ENCODE assay signal across 14 cellular contexts in the genomic region with DNA sequence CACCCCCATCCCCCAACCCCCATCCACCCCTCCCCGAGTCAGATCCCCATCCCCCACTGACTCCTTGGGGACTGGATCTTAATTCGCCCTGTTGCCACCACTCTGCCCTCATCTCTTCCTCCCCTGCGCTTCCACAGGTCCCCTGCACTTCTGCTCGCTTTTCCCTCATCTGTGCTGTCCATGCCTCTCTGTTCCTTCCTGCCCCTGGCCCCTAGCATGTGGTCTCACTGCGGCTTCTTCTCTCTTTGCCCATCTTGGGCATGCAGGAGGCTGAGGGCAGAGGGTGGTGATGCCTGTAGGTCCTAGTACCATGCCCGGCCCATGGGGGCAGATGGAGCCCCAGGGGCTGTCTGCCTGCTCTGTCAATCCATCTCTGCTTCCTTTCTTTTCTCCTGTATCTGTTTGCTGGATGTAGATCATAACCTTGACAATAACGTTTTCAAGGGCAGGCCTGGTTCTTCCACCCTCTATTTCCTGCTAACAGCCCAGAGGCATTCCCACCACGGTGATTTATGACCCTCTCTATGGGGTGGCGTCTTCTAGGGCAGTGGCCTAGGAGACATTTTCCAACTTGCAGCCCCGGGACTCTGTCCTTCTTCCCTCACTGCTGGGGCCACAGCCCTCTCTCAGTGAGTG. TPM values are rescaled to one million over a fixed set of nuclear protein-coding genes. Genes with fewer than 3 reads are reported as not detected.
DNase-seq lines count a peak whose midpoint lies in the region; ATAC-seq and TF ChIP-seq lines count a peak whose summit lies in the region.
"Had no signal": no experiment of that assay in that cellular context is flagged by ENCODE, and none has a peak within 500 bp of the region (broad histone marks: within the 10 kb centered on the region; RNA-seq: fewer than 3 reads in every experiment).

No MANE protein-coding gene starts in this region.

- H3K9me3 ChIP-seq in AG04450 (ENCODE audit: control insufficient read depth, insufficient read depth, low read length) (no peaks in the 10 kb centered on the region), mesodermal cell (ENCODE audit: control insufficient read depth, low read length) (no peaks in the 10 kb centered on the region), osteoblast (ENCODE audit: low read depth, low read length) (no peaks in the 10 kb centered on the region)
- H3K9me3 ChIP-seq: prostate gland had no signal

- H3K36me3 ChIP-seq in mesodermal cell (ENCODE audit: control insufficient read depth, insufficient read depth, low read length) (peaks cover 4% of the 10 kb centered on the region), osteoblast (ENCODE audit: insufficient read depth, low read length) (no peaks in the 10 kb centered on the region)
- H3K36me3 ChIP-seq: prostate gland had no signal

- peak overlapping the region in 3 of 5 experiments; percentile 20 to 84 (median 66) for H3K27ac Mint-ChIP-seq in brain
- H3K27ac Mint-ChIP-seq: activated CD8-positive, alpha-beta memory T cell treated with anti-CD3 and anti-CD28 coated beads, Interleukin-2, amount 10 ng/mL, durations not matched to agents 7 days and 5 days had no signal

- H3K79me2 ChIP-seq in osteoblast (ENCODE audit: insufficient read depth, low read length) = no peaks in the 10 kb centered on the region

- no peaks in the 10 kb centered on the region for H3K36me3 Mint-ChIP-seq in brain
- H3K36me3 Mint-ChIP-seq: activated CD8-positive, alpha-beta memory T cell treated with anti-CD3 and anti-CD28 coated beads, Interleukin-2, amount 10 ng/mL, durations not matched to agents 7 days and 5 days had no signal

- H3K27ac ChIP-seq in AG04450 (ENCODE audit: low read depth, low read length) (peak overlapping the region; percentile 39), mesodermal cell (ENCODE audit: low read depth, low read length, severe bottlenecking) (peak overlapping the region; percentile 6), osteoblast (ENCODE audit: low read depth, low read length) (no peak overlapping the region)
- H3K27ac ChIP-seq: prostate gland had no signal

- WGBS in mesodermal cell (ENCODE audit: insufficient coverage in 2 of 2), 2 experiments = 63 to 81% methylated on average over 6 to 9 of the region's 10 CpGs

- H3K4me3 ChIP-seq in AG04450 (ENCODE audit: low read depth, low read length) (no peak overlapping the region), mesodermal cell (ENCODE audit: extremely low read depth, insufficient read depth, low read length, poor library complexity, severe bottlenecking) (no peak overlapping the region), osteoblast (ENCODE audit: insufficient read depth, low read length) (no peak overlapping the region), foreskin fibroblast (ENCODE audit: low read depth in 1 of 2, low read length in 2 of 2) (no peak overlapping the region)
- H3K4me3 ChIP-seq: prostate gland had no signal

- peaks cover 45% of the 10 kb centered on the region for H3K4me1 Mint-ChIP-seq in brain
- H3K4me1 Mint-ChIP-seq: activated CD8-positive, alpha-beta memory T cell treated with anti-CD3 and anti-CD28 coated beads, Interleukin-2, amount 10 ng/mL, durations not matched to agents 7 days and 5 days had no signal

- ATAC-seq in GM19455 (IDR thresholded peaks at IDR 0.05; ENCODE audit: unreplicated experiment) = no peak
- ATAC-seq: activated CD8-positive, alpha-beta memory T cell treated with anti-CD3 and anti-CD28 coated beads, Interleukin-2, amount 10 ng/mL, durations not matched to agents 7 days and 5 days had no signal

- H3K4me2 ChIP-seq in osteoblast (ENCODE audit: insufficient read depth, low read length) = no peak overlapping the region

- H3K4me3 Mint-ChIP-seq in brain = no peak overlapping the region
- H3K4me3 Mint-ChIP-seq: activated CD8-positive, alpha-beta memory T cell treated with anti-CD3 and anti-CD28 coated beads, Interleukin-2, amount 10 ng/mL, durations not matched to agents 7 days and 5 days had no signal

- no peak overlapping the region for H2AFZ ChIP-seq in osteoblast (ENCODE audit: low read length)

- CTCF ChIA-PET in AG04450 (lab: Charles Lee) = interaction anchor here (0.9 kb wide), 1 partner anchor 36 kb away, joined by 3 read pairs; no protein-coding TSS in a partner anchor
- CTCF ChIA-PET in HEK293T (lab: Yijun Ruan, JAX) = no interaction called here

- H3K27me3 ChIP-seq in AG04450 (ENCODE audit: control insufficient read depth, insufficient read depth, low read length) (no peaks in the 10 kb centered on the region), osteoblast (ENCODE audit: insufficient read depth, low read length) (no peaks in the 10 kb centered on the region)

- H3K27me3 Mint-ChIP-seq in brain = peaks cover 5% of the 10 kb centered on the region

- no peaks in the 10 kb centered on the region for H3K9me3 Mint-ChIP-seq in brain

- DNase-seq in AG04450 (ENCODE audit: low read depth, low spot score) (no peak), HEK293T (ENCODE audit: extremely low spot score) (no peak), osteoblast (ENCODE audit: insufficient read length, low spot score, missing footprints) (no peak), foreskin fibroblast (no peak), SKM-1 (lab: John Stamatoyannopoulos, UW; ENCODE audit: unreplicated experiment) (no peak)
- DNase-seq: activated CD8-positive, alpha-beta memory T cell treated with anti-CD3 and anti-CD28 coated beads, Interleukin-2, amount 10 ng/mL, durations not matched to agents 7 days and 5 days; activated gamma-delta T cell; anterior cingulate cortex; NCI-H1694 treated with DMSO at 0.1 percent for 48 hours had no signal

- POLR2A ChIA-PET in AG04450 (lab: Yijun Ruan, JAX) = no interaction called here
- POLR2A ChIA-PET in HEK293T (lab: Yijun Ruan, JAX) = no interaction called here

- TF ChIP-seq CTCF in AG04450 (IDR thresholded peaks at IDR 0.05; ENCODE audit: low read depth, low read length) (no peak), brain (conservative IDR thresholded peaks at IDR 0.05) (no peak), osteoblast (IDR thresholded peaks at IDR 0.05; ENCODE audit: extremely low read depth, low read depth, low read length) (no peak), foreskin fibroblast (IDR thresholded peaks at IDR 0.05; ENCODE audit: low read depth, low read length) (no peak)

- peaks cover 4% of the 10 kb centered on the region for H4K20me1 ChIP-seq in osteoblast (ENCODE audit: insufficient read depth, low read length)

- H3K4me1 ChIP-seq in mesodermal cell (ENCODE audit: control insufficient read depth, insufficient read depth, low read length, poor library complexity, severe bottlenecking) (peaks cover 28% of the 10 kb centered on the region), osteoblast (ENCODE audit: insufficient read depth, low read length) (peaks cover 4% of the 10 kb centered on the region)
- H3K4me1 ChIP-seq: prostate gland had no signal

TF ChIP-seq in HEK293T, 16 proteins besides CTCF, POLR2A, EP300 and RAD21:
- TF ChIP-seq, protein P1, sequence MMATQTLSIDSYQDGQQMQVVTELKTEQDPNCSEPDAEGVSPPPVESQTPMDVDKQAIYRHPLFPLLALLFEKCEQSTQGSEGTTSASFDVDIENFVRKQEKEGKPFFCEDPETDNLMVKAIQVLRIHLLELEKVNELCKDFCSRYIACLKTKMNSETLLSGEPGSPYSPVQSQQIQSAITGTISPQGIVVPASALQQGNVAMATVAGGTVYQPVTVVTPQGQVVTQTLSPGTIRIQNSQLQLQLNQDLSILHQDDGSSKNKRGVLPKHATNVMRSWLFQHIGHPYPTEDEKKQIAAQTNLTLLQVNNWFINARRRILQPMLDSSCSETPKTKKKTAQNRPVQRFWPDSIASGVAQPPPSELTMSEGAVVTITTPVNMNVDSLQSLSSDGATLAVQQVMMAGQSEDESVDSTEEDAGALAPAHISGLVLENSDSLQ (IDR thresholded peaks at IDR 0.05) = peak; percentile 88
- TF ChIP-seq FOXA1 (IDR thresholded peaks at IDR 0.05) = no peak

RNA-seq across cellular contexts. Expression of a gene that starts 33.7 kb away (rescaled TPM):
- 25.5 and 28.6 TPM in 2 replicates for polyA plus RNA-seq in AG04450 (2011; rRNA removed)
- 9.0 and 13.6 TPM in 2 replicates for polyA minus RNA-seq in AG04450 (2011; rRNA and poly(A)+ RNA removed)
- polyA plus RNA-seq in brain (ENCODE audit: insufficient read depth, low read depth, low replicate concordance) = 8.8 TPM
- 10.7 TPM for polyA plus RNA-seq in mesodermal cell (2013, experiment 1 of 2)
- polyA plus RNA-seq in mesodermal cell (2013, experiment 2 of 2) = 11.4 TPM
- total RNA-seq in osteoblast = 0.59 and 0.72 TPM in 2 replicates
- total RNA-seq: activated CD8-positive, alpha-beta memory T cell treated with anti-CD3 and anti-CD28 coated beads, Interleukin-2, amount 10 ng/mL, durations not matched to agents 7 days and 5 days had no signal

RNA-seq across cellular contexts. Expression of a gene that starts 59.7 kb away (rescaled TPM):
- polyA plus RNA-seq in AG04450 (2011; rRNA removed) (0.09 and 0.36 TPM in 2 replicates), brain (ENCODE audit: insufficient read depth, low read depth, low replicate concordance) (1.4 TPM)
- polyA minus RNA-seq in AG04450 (2011; rRNA and poly(A)+ RNA removed) = 0.30 TPM in 1 of 2 replicates, not detected in the other
- 1.0 TPM for polyA plus RNA-seq in mesodermal cell (2013, experiment 1 of 2)
- polyA plus RNA-seq in mesodermal cell (2013, experiment 2 of 2) = 0.71 TPM
- 0.72 and 1.8 TPM in 2 replicates for total RNA-seq in osteoblast
- total RNA-seq: activated CD8-positive, alpha-beta memory T cell treated with anti-CD3 and anti-CD28 coated beads, Interleukin-2, amount 10 ng/mL, durations not matched to agents 7 days and 5 days; T-helper 1 cell treated with Interleukin-12 subunit alpha and Interleukin-12 subunit beta and Interleukin-4 antibody, amounts not matched to agents 30 ng/mL and 1 ng/mL, for 36 hours had no signal
